ENCODE assay signal across 10 cellular contexts in genomic region chr3:45464336-45464809, GRCh38.
DNase-seq lines count a peak whose midpoint lies in the region; ATAC-seq, FAIRE-seq and TF ChIP-seq lines count a peak whose summit lies in the region.
"Had no signal": no experiment of that assay in that cellular context is flagged by ENCODE, and none has a peak within 500 bp of the region (broad histone marks: within the 10 kb centered on the region; RNA-seq: fewer than 3 reads in every experiment).

No MANE protein-coding gene starts in this region.

- H3K36me3 Mint-ChIP-seq in activated T-cell treated with anti-CD3 and anti-CD28 coated beads, Interleukin-2, amount 50 U/mL, for 72 hours (ENCODE audit: insufficient read depth in 2 of 2): peaks cover 13 to 21% of the 10 kb centered on the region in 2 donors
- peaks cover 40% of the 10 kb centered on the region for H3K36me3 Mint-ChIP-seq in activated T-cell treated with anti-CD3 and anti-CD28 coated beads, Interleukin-2, amount 50 U/mL, for 4 hours (ENCODE audit: insufficient read depth)
- H3K36me3 Mint-ChIP-seq in T-cell: peaks cover 47% of the 10 kb centered on the region

- no peak overlapping the region for H3K4me3 Mint-ChIP-seq in activated T-cell treated with anti-CD3 and anti-CD28 coated beads, Interleukin-2, amount 50 U/mL, for 72 hours
- H3K4me3 Mint-ChIP-seq in activated T-cell treated with anti-CD3 and anti-CD28 coated beads, Interleukin-2, amount 50 U/mL, for 4 hours: no peak overlapping the region
- peak overlapping the region in 1 of 3 donors; percentile 25 for H3K4me3 Mint-ChIP-seq in T-cell

- intact Hi-C loops in endothelial cell of umbilical vein (cut with micrococcal nuclease): no loop called here

- no peaks in the 10 kb centered on the region for H3K9me3 ChIP-seq in endothelial cell of umbilical vein (replicated peaks; ENCODE audit: control insufficient read depth, insufficient read depth, low read length)

- no peak overlapping the region for H2AFZ ChIP-seq in endothelial cell of umbilical vein (ENCODE audit: low read depth, low read length)

- H3K9ac ChIP-seq in endothelial cell of umbilical vein (replicated peaks; ENCODE audit: extremely low read depth, insufficient read depth, low read length): no peak overlapping the region

- H3K79me2 ChIP-seq in endothelial cell of umbilical vein (ENCODE audit: control insufficient read depth, insufficient read depth, low read length): no peaks in the 10 kb centered on the region

- TF ChIP-seq CTCF in endothelial cell of umbilical vein (IDR thresholded peaks at IDR 0.05; ENCODE audit: extremely low read depth in 1 of 2, insufficient read depth in 1 of 2, low read depth in 1 of 2, low read length in 2 of 2): no peak

- dilution Hi-C loops in endothelial cell of umbilical vein (cut with MboI; ENCODE audit: extremely low pct_ligation_motif_present, low sequenced_read_pairs): no loop called here

- H3K4me3 ChIP-seq in endothelial cell of umbilical vein (replicated peaks in 1 of 3; ENCODE audit: insufficient read depth in 1 of 3, low read depth in 1 of 3, low read length in 3 of 3): no peak overlapping the region

- no peaks in the 10 kb centered on the region for H3K9me1 ChIP-seq in endothelial cell of umbilical vein (replicated peaks; ENCODE audit: control insufficient read depth, extremely low read depth, insufficient read depth, low read length)

- no peaks in the 10 kb centered on the region for H3K27me3 Mint-ChIP-seq in activated T-cell treated with anti-CD3 and anti-CD28 coated beads, Interleukin-2, amount 50 U/mL, for 72 hours (ENCODE audit: low read depth)
- no peaks in the 10 kb centered on the region for H3K27me3 Mint-ChIP-seq in activated T-cell treated with anti-CD3 and anti-CD28 coated beads, Interleukin-2, amount 50 U/mL, for 4 hours (ENCODE audit: low read depth)
- H3K27me3 Mint-ChIP-seq in T-cell: no peaks in the 10 kb centered on the region

- no peak for TF ChIP-seq POLR2A in endothelial cell of umbilical vein (IDR thresholded peaks at IDR 0.05; ENCODE audit: low read depth, low read length)

- no peak overlapping the region for H3K27ac ChIP-seq in endothelial cell of umbilical vein (ENCODE audit: insufficient read depth, low read depth, low read length)

- H3K4me2 ChIP-seq in endothelial cell of umbilical vein (ENCODE audit: insufficient read depth, low read length): no peak overlapping the region

- CTCF ChIA-PET in T-cell (lab: Charles Lee) (interaction anchor here in 1 of 2 donors (0.5 kb wide), 1 partner anchor 94 kb away, joined by 7 read pairs; no protein-coding TSS in a partner anchor), endothelial cell of umbilical vein (lab: Charles Lee) (interaction anchor here (1.0 kb wide), 1 partner anchor 48 kb away, joined by 3 read pairs; no protein-coding TSS in a partner anchor)

- peaks cover 0 to 4% of the 10 kb centered on the region in 2 experiments for H3K36me3 ChIP-seq in endothelial cell of umbilical vein (ENCODE audit: control insufficient read depth in 2 of 2, extremely low read depth in 1 of 2, insufficient read depth in 2 of 2, low read length in 2 of 2)

- no peaks in the 10 kb centered on the region for H4K20me1 ChIP-seq in endothelial cell of umbilical vein (replicated peaks; ENCODE audit: control insufficient read depth, extremely low read depth, insufficient read depth, low read length)

- peak; percentile 4 for FAIRE-seq in endothelial cell of umbilical vein (lab: Jason Lieb, UNC)
- FAIRE-seq: kidney had no signal

- peaks cover 42% of the 10 kb centered on the region for H3K4me1 Mint-ChIP-seq in activated T-cell treated with anti-CD3 and anti-CD28 coated beads, Interleukin-2, amount 50 U/mL, for 72 hours (ENCODE audit: low read depth)
- H3K4me1 Mint-ChIP-seq in activated T-cell treated with anti-CD3 and anti-CD28 coated beads, Interleukin-2, amount 50 U/mL, for 4 hours (ENCODE audit: low read depth): peaks cover 28% of the 10 kb centered on the region
- peaks cover 27 to 41% (median 30%) of the 10 kb centered on the region in 3 donors for H3K4me1 Mint-ChIP-seq in T-cell

- DNase-seq in activated T-cell treated with anti-CD3 and anti-CD28 coated beads, Interleukin-2, amount 50 U/mL, for 72 hours: peak; percentile 29 to 54
- no peak for DNase-seq in activated T-cell treated with anti-CD3 and anti-CD28 coated beads, Interleukin-2, amount 50 U/mL, for 4 hours
- peak in 31 of 34 experiments; percentile 3 to 73 (median 44) for DNase-seq in T-cell
- peak; percentile 4 for DNase-seq in endothelial cell of umbilical vein (ENCODE audit: low read depth, low spot score)
- DNase-seq in smooth muscle cell of the brain vasculature (ENCODE audit: low read depth, low spot score): peak; percentile 21
- DNase-seq in NCI-H1092 treated with DMSO at 0.1 percent for 48 hours (lab: John Stamatoyannopoulos, UW): no peak
- DNase-seq: cerebellar nuclear complex, kidney had no signal

- peaks cover 2 to 3% of the 10 kb centered on the region in 2 donors for H3K9me3 Mint-ChIP-seq in activated T-cell treated with anti-CD3 and anti-CD28 coated beads, Interleukin-2, amount 50 U/mL, for 72 hours
- peaks cover 8% of the 10 kb centered on the region for H3K9me3 Mint-ChIP-seq in activated T-cell treated with anti-CD3 and anti-CD28 coated beads, Interleukin-2, amount 50 U/mL, for 4 hours
- peaks cover 3 to 10% (median 7%) of the 10 kb centered on the region in 3 donors for H3K9me3 Mint-ChIP-seq in T-cell

- ATAC-seq in activated T-cell treated with anti-CD3 and anti-CD28 coated beads, Interleukin-2, amount 50 U/mL, for 72 hours (replicated peaks in 1 of 2): peak in 1 of 2 donors; percentile 59
- no peak for ATAC-seq in activated T-cell treated with anti-CD3 and anti-CD28 coated beads, Interleukin-2, amount 50 U/mL, for 4 hours
- peak in 3 of 4 experiments; percentile 37 to 87 (median 49) for ATAC-seq in T-cell (replicated peaks in 1 of 4)
- ATAC-seq in HG02885 (IDR thresholded peaks at IDR 0.05; ENCODE audit: poor library complexity, unreplicated experiment): no peak
- ATAC-seq in GM18861 (IDR thresholded peaks at IDR 0.05; ENCODE audit: unreplicated experiment): no peak

- H3K27me3 ChIP-seq in endothelial cell of umbilical vein (ENCODE audit: control insufficient read depth in 2 of 2, insufficient read depth in 2 of 2, low read length in 2 of 2): no peaks in the 10 kb centered on the region

- no peaks in the 10 kb centered on the region for H3K4me1 ChIP-seq in endothelial cell of umbilical vein (ENCODE audit: control insufficient read depth, extremely low read depth, insufficient read depth, low read length)

- BruUV-seq in endothelial cell of umbilical vein (replicated peaks; lab: Mats Ljungman, UMichigan): no TSS peak

- POLR2A ChIA-PET in T-cell (lab: Charles Lee): no interaction called here
- POLR2A ChIA-PET in endothelial cell of umbilical vein (lab: Charles Lee): no interaction called here

- H3K27ac Mint-ChIP-seq in activated T-cell treated with anti-CD3 and anti-CD28 coated beads, Interleukin-2, amount 50 U/mL, for 72 hours: no peak overlapping the region
- peak overlapping the region in 1 of 2 donors; percentile 48 for H3K27ac Mint-ChIP-seq in T-cell

TF ChIP-seq in endothelial cell of umbilical vein, 7 proteins besides CTCF, POLR2A, EP300 and RAD21:
- TF ChIP-seq POLR2AphosphoS5 (IDR thresholded peaks at IDR 0.05; ENCODE audit: insufficient read depth, low read depth, low read length) (no peak), GATA2 (IDR thresholded peaks at IDR 0.05; ENCODE audit: insufficient read depth, insufficient read length, low read depth, low read length) (no peak), JUN (IDR thresholded peaks at IDR 0.05; ENCODE audit: borderline replicate concordance, insufficient read depth, insufficient read length, low read depth) (no peak), FOS (IDR thresholded peaks at IDR 0.05; ENCODE audit: borderline replicate concordance, insufficient read depth, low read length) (no peak), EZH2 (IDR thresholded peaks at IDR 0.05; ENCODE audit: borderline replicate concordance, low read depth, low read length, severe bottlenecking) (no peak), MYC (IDR thresholded peaks at IDR 0.05; ENCODE audit: low read depth, low read length) (no peak), MAX (IDR thresholded peaks at IDR 0.05; ENCODE audit: insufficient read depth, insufficient read length) (no peak)

Comparison
In these comparisons a context has a peak if more than half of its experiments do, and no peak if none do; other contexts are left out.
1. DNase-seq: peak in activated T-cell treated with anti-CD3 and anti-CD28 coated beads, Interleukin-2, amount 50 U/mL, for 72 hours (2 of 2), T-cell (31 of 34), endothelial cell of umbilical vein (single experiment) and smooth muscle cell of the brain vasculature (single experiment); none in activated T-cell treated with anti-CD3 and anti-CD28 coated beads, Interleukin-2, amount 50 U/mL, for 4 hours (single experiment) and NCI-H1092 treated with DMSO at 0.1 percent for 48 hours (single experiment).
2. ATAC-seq: peak in T-cell (3 of 4); none in activated T-cell treated with anti-CD3 and anti-CD28 coated beads, Interleukin-2, amount 50 U/mL, for 4 hours (0 of 2), HG02885 (single experiment) and GM18861 (single experiment).